In genomic region chr6:43405354-43405753, GRCh38 we compare ENCODE assay signal across 1 cellular context.
TF ChIP-seq lines count a peak whose summit lies in the region.

No MANE protein-coding gene starts in this region.

TF ChIP-seq in K562, 482 proteins besides CTCF, POLR2A, EP300 and RAD21:
- TF ChIP-seq TRIM28 (IDR thresholded peaks at IDR 0.05) = no peak
- no peak for TF ChIP-seq PBX2 (CRISPR knock-in tag; IDR thresholded peaks at IDR 0.05; ENCODE audit: low read depth)
- TF ChIP-seq PBX2 (tag; conservative IDR thresholded peaks at IDR 0.05; ENCODE audit: low read depth) = peak; percentile 61; the same call in 1 of the 2 replicates
- TF ChIP-seq HDAC1 (IDR thresholded peaks at IDR 0.05) = no peak
- TF ChIP-seq SP1 (CRISPR knock-in tag; IDR thresholded peaks at IDR 0.05) = no peak
- TF ChIP-seq BCOR (IDR thresholded peaks at IDR 0.05) = no peak
- no peak for TF ChIP-seq KDM4B (IDR thresholded peaks at IDR 0.05; ENCODE audit: borderline replicate concordance in 2 of 2, low read depth in 1 of 2)
- peak; percentile 49 for TF ChIP-seq MEIS2 (IDR thresholded peaks at IDR 0.05; ENCODE audit: partially characterized antibody)
- no peak for TF ChIP-seq SNAPC5 (CRISPR knock-in tag; IDR thresholded peaks at IDR 0.05)
- TF ChIP-seq, protein P1, sequence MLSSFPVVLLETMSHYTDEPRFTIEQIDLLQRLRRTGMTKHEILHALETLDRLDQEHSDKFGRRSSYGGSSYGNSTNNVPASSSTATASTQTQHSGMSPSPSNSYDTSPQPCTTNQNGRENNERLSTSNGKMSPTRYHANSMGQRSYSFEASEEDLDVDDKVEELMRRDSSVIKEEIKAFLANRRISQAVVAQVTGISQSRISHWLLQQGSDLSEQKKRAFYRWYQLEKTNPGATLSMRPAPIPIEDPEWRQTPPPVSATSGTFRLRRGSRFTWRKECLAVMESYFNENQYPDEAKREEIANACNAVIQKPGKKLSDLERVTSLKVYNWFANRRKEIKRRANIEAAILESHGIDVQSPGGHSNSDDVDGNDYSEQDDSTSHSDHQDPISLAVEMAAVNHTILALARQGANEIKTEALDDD (IDR thresholded peaks at IDR 0.05) = 0 out of 2 replicates have a peak, but pooled peaks have one; percentile 31
- no peak for TF ChIP-seq FOXK2 (conservative IDR thresholded peaks at IDR 0.05 in 1 of 2, IDR thresholded peaks at IDR 0.05 in 1 of 2; ENCODE audit: low read depth in 2 of 2)
- TF ChIP-seq FOSL1 (tag; conservative IDR thresholded peaks at IDR 0.05) = peak; percentile 45; the same call in 1 of the 2 replicates
- no peak for TF ChIP-seq NFXL1 (CRISPR knock-in tag; IDR thresholded peaks at IDR 0.05)
- peak; percentile 51 for TF ChIP-seq DACH1 (IDR thresholded peaks at IDR 0.05; ENCODE audit: partially characterized antibody)
